In the genomic region with DNA sequence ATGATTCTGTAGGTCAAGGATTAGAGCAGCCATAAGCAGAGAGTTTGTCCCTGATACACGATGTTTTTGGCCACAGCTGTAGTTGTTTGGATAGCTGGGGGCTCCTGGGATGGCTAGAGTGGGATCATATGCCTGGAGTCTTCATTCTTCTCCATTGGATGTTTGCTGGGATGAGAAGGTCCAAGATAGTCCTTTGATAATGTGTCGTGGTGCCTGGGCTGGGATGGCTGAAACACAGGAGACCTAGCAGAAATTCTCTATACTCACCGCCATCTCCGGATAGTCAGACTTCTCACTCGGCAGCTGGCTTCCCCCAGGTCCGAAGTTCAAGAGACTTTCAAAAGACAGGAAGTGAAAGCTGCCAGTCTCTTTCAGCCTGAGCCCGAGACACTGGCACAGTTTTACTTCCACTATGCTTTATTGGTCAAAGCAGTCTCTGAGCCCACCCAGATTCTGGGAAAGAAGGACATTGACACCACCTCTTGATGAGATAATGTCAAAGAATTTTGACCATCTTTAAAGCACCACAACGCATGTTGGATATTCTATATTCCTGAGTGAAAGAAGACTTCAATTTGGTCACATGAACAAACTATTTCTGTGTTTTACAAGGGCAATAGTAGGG, we compare ENCODE assay signal across 9 cellular contexts. TPM values are rescaled to one million over a fixed set of nuclear protein-coding genes. Genes with fewer than 3 reads are reported as not detected.
DNase-seq lines count a peak whose midpoint lies in the region; ATAC-seq, FAIRE-seq and TF ChIP-seq lines count a peak whose summit lies in the region.
"Had no signal": no experiment of that assay in that cellular context is flagged by ENCODE, and none has a peak within 500 bp of the region (broad histone marks: within the 10 kb centered on the region; RNA-seq: fewer than 3 reads in every experiment).

No MANE protein-coding gene starts in this region.

- H3K4me3 Mint-ChIP-seq in activated CD4-positive, alpha-beta T cell treated with anti-CD3 and anti-CD28 coated beads, Interleukin-2, amount 10 ng/mL, durations not matched to agents 24 days and 14 days, result no peak overlapping the region

- H3K4me3 ChIP-seq in kidney (ENCODE audit: low read length in 2 of 2) (peak overlapping the region; percentile 56 to 66), upper lobe of left lung (peak overlapping the region in 3 of 4 donors; percentile 34 to 45 (median 45))

- H3K9me3 Mint-ChIP-seq in activated CD4-positive, alpha-beta T cell treated with anti-CD3 and anti-CD28 coated beads, Interleukin-2, amount 10 ng/mL, durations not matched to agents 24 days and 14 days, result no peaks in the 10 kb centered on the region

- H3K36me3 Mint-ChIP-seq in activated CD4-positive, alpha-beta T cell treated with anti-CD3 and anti-CD28 coated beads, Interleukin-2, amount 10 ng/mL, durations not matched to agents 24 days and 14 days (ENCODE audit: low read depth), result no peaks in the 10 kb centered on the region

- no peaks in the 10 kb centered on the region for H3K36me3 ChIP-seq in kidney (ENCODE audit: control insufficient read depth in 1 of 2, insufficient read depth in 2 of 2, low read length in 2 of 2)
- H3K36me3 ChIP-seq in upper lobe of left lung, result no peaks in the 10 kb centered on the region

- H3K27me3 Mint-ChIP-seq in activated CD4-positive, alpha-beta T cell treated with anti-CD3 and anti-CD28 coated beads, Interleukin-2, amount 10 ng/mL, durations not matched to agents 24 days and 14 days, result peaks cover 26% of the 10 kb centered on the region

- H3K27ac ChIP-seq in kidney (ENCODE audit: low read depth in 2 of 2, low read length in 2 of 2) (no peak overlapping the region), upper lobe of left lung (peak overlapping the region; percentile 56 to 76 (median 60))
- H3K27ac ChIP-seq: C4-2B had no signal

- peak; percentile 87 for ATAC-seq in HG02852 (IDR thresholded peaks at IDR 0.05; ENCODE audit: unreplicated experiment)
- peak; percentile 69 to 75 for ATAC-seq in upper lobe of left lung (ENCODE audit: low FRiP score in 2 of 2)

- no peaks in the 10 kb centered on the region for H3K27me3 ChIP-seq in upper lobe of left lung

- peak; percentile 52 for DNase-seq in activated CD4-positive, alpha-beta T cell treated with anti-CD3 and anti-CD28 coated beads, Interleukin-2, amount 10 ng/mL, durations not matched to agents 24 days and 14 days
- no peak for DNase-seq in activated CD4-positive, alpha-beta T cell treated with anti-CD3 and anti-CD28 coated beads, Interleukin-2, amount 50 U/mL, for 4 hours
- peak; percentile 69 to 91 for DNase-seq in NOMO-1 (lab: John Stamatoyannopoulos, UW; ENCODE audit: unreplicated experiment in 2 of 2)
- peak; percentile 69 for DNase-seq in kidney
- peak in 1 of 2 donors; percentile 69 for DNase-seq in upper lobe of left lung
- no peak for DNase-seq in effector CD4-positive, alpha-beta T cell
- no peak for DNase-seq in NCI-H524 treated with DMSO at 0.1 percent for 48 hours (lab: John Stamatoyannopoulos, UW)

- H3K9ac ChIP-seq in kidney (ENCODE audit: low read length in 2 of 2), result no peak overlapping the region

- TF ChIP-seq EP300 in upper lobe of left lung (IDR thresholded peaks at IDR 0.05), result no peak

- H3K27ac Mint-ChIP-seq in activated CD4-positive, alpha-beta T cell treated with anti-CD3 and anti-CD28 coated beads, Interleukin-2, amount 10 ng/mL, durations not matched to agents 24 days and 14 days, result no peak overlapping the region

- TF ChIP-seq CTCF in kidney (IDR thresholded peaks at IDR 0.05; ENCODE audit: borderline replicate concordance, extremely low read depth, insufficient read depth) (no peak), upper lobe of left lung (IDR thresholded peaks at IDR 0.05) (no peak)

- H3K4me1 Mint-ChIP-seq in activated CD4-positive, alpha-beta T cell treated with anti-CD3 and anti-CD28 coated beads, Interleukin-2, amount 10 ng/mL, durations not matched to agents 24 days and 14 days, result peaks cover 7% of the 10 kb centered on the region

- 34 to 50% methylated on average over 4 to 8 of the region's 8 CpGs for WGBS in upper lobe of left lung, 2 donors

- no peak for FAIRE-seq in kidney (lab: Jason Lieb, UNC)

- peak in 1 of 4 donors; percentile 20 for TF ChIP-seq POLR2A in upper lobe of left lung (IDR thresholded peaks at IDR 0.05)

- H3K9me3 ChIP-seq in kidney (ENCODE audit: control insufficient read depth in 1 of 2, low read length in 2 of 2), result no peaks in the 10 kb centered on the region
- H3K9me3 ChIP-seq in upper lobe of left lung, result no peaks in the 10 kb centered on the region

- intact Hi-C loops in activated CD4-positive, alpha-beta T cell treated with anti-CD3 and anti-CD28 coated beads, Interleukin-2, amount 10 ng/mL, durations not matched to agents 24 days and 14 days (cut with micrococcal nuclease), result no loop called here
- intact Hi-C loops in kidney (cut with DNase I), result no loop called here

- H3K4me1 ChIP-seq in kidney (ENCODE audit: control insufficient read depth in 1 of 2, insufficient read depth in 1 of 2, low read depth in 1 of 2, low read length in 2 of 2) (no peaks in the 10 kb centered on the region), upper lobe of left lung (peaks cover 0 to under 1% (median 0%) of the 10 kb centered on the region in 4 donors)

RNA-seq across cellular contexts. Expression of a gene that starts 16.0 kb away (rescaled TPM):
- 0.05 TPM in 1 of 2 replicates, not detected in the other for total RNA-seq in activated CD4-positive, alpha-beta T cell treated with anti-CD3 and anti-CD28 coated beads, Interleukin-2, amount 10 ng/mL, durations not matched to agents 24 days and 14 days
- total RNA-seq in kidney, result 61.9 TPM
- 14.0 TPM for polyA plus RNA-seq in kidney (ENCODE audit: insufficient read depth, low read depth, low replicate concordance)
- total RNA-seq in upper lobe of left lung, result 10 to 100 TPM; 26.3 to 85.8 (median 42.2) TPM

Comparison
In these comparisons a context has a peak if more than half of its experiments do, and no peak if none do; other contexts are left out.
1. DNase-seq: peak in activated CD4-positive, alpha-beta T cell treated with anti-CD3 and anti-CD28 coated beads, Interleukin-2, amount 10 ng/mL, durations not matched to agents 24 days and 14 days (single experiment), NOMO-1 (2 of 2) and kidney (single experiment); none in activated CD4-positive, alpha-beta T cell treated with anti-CD3 and anti-CD28 coated beads, Interleukin-2, amount 50 U/mL, for 4 hours (0 of 2), effector CD4-positive, alpha-beta T cell (single experiment) and NCI-H524 treated with DMSO at 0.1 percent for 48 hours (single experiment).
2. H3K27ac ChIP-seq: peak in upper lobe of left lung (4 of 4); none in kidney (0 of 2).
3. RNA of a gene that starts 16.0 kb away (total RNA-seq): 61.9 TPM in kidney (single experiment) and 26.3 to 85.8 TPM in upper lobe of left lung; 0.05 TPM in activated CD4-positive, alpha-beta T cell treated with anti-CD3 and anti-CD28 coated beads, Interleukin-2, amount 10 ng/mL, durations not matched to agents 24 days and 14 days; every median in the first group is over 10 times any median in the second.